In genomic region chrX:154742623-154743022, GRCh38 we compare ENCODE assay signal across 33 cellular contexts. TPM values are rescaled to one million over a fixed set of nuclear protein-coding genes. Genes with fewer than 3 reads are reported as not detected.
"Had no signal": no experiment of that assay in that cellular context is flagged by ENCODE, and none has a peak within 500 bp of the region (broad histone marks: within the 10 kb centered on the region; RNA-seq: fewer than 3 reads in every experiment).

No MANE protein-coding gene starts in this region.

- H3K9me3 ChIP-seq: adrenal gland, gastroesophageal sphincter, pancreas, prostate gland, sigmoid colon, stomach, thyroid gland, upper lobe of left lung, vagina had no signal

- H3K4me2 ChIP-seq: hepatocyte had no signal

- H3K36me3 ChIP-seq: adrenal gland, cardiac muscle cell, gastroesophageal sphincter, pancreas, prostate gland, sigmoid colon, stomach, thyroid gland, upper lobe of left lung, vagina had no signal

- H3K27ac Mint-ChIP-seq: activated CD4-positive, alpha-beta T cell treated with anti-CD3 and anti-CD28 coated beads for 36 hours; activated CD8-positive, alpha-beta T cell treated with anti-CD3 and anti-CD28 coated beads, Interleukin-2, amount 10 ng/mL, durations not matched to agents 7 days and 5 days; activated naive CD4-positive, alpha-beta T cell treated with anti-CD3 and anti-CD28 coated beads for 36 hours; activated naive CD8-positive, alpha-beta T cell treated with anti-CD3 and anti-CD28 coated beads for 36 hours; brain; stimulated activated naive B cell treated with anti-CD40 and anti-IgM and Interleukin-4, amounts not matched to agents 10 μg/mL and 1 μg/mL and 100 μg/mL, for 72 hours had no signal

- H3K4me3 ChIP-seq: adrenal gland, cardiac muscle cell, coronary artery, dorsolateral prefrontal cortex, gastroesophageal sphincter, hepatocyte, pancreas, prostate gland, sigmoid colon, stomach, thyroid gland, upper lobe of left lung, vagina had no signal

- H3K4me3 Mint-ChIP-seq: activated CD4-positive, alpha-beta T cell treated with anti-CD3 and anti-CD28 coated beads for 36 hours; activated CD8-positive, alpha-beta T cell treated with anti-CD3 and anti-CD28 coated beads, Interleukin-2, amount 10 ng/mL, durations not matched to agents 7 days and 5 days; activated naive CD4-positive, alpha-beta T cell treated with anti-CD3 and anti-CD28 coated beads for 36 hours; activated naive CD8-positive, alpha-beta T cell treated with anti-CD3 and anti-CD28 coated beads for 36 hours; brain; stimulated activated naive B cell treated with anti-CD40 and anti-IgM and Interleukin-4, amounts not matched to agents 10 μg/mL and 1 μg/mL and 100 μg/mL, for 72 hours had no signal

- H3K27me3 Mint-ChIP-seq: activated CD4-positive, alpha-beta T cell treated with anti-CD3 and anti-CD28 coated beads for 36 hours; activated naive CD8-positive, alpha-beta T cell treated with anti-CD3 and anti-CD28 coated beads for 36 hours; stimulated activated naive B cell treated with anti-CD40 and anti-IgM and Interleukin-4, amounts not matched to agents 10 μg/mL and 1 μg/mL and 100 μg/mL, for 72 hours had no signal

- H3K4me1 Mint-ChIP-seq: brain had no signal

- H3K36me3 Mint-ChIP-seq: activated naive CD8-positive, alpha-beta T cell treated with anti-CD3 and anti-CD28 coated beads for 36 hours; brain; stimulated activated naive B cell treated with anti-CD40 and anti-IgM and Interleukin-4, amounts not matched to agents 10 μg/mL and 1 μg/mL and 100 μg/mL, for 72 hours had no signal

- ATAC-seq: activated CD4-positive, alpha-beta T cell treated with anti-CD3 and anti-CD28 coated beads for 36 hours; activated CD8-positive, alpha-beta T cell treated with anti-CD3 and anti-CD28 coated beads, Interleukin-2, amount 10 ng/mL, durations not matched to agents 7 days and 5 days; gastroesophageal sphincter; left cardiac atrium; pancreas; stimulated activated naive B cell treated with anti-CD40 and anti-IgM and Interleukin-4, amounts not matched to agents 10 μg/mL and 1 μg/mL and 100 μg/mL, for 72 hours had no signal

- H3K27ac ChIP-seq: adrenal gland, cardiac muscle cell, coronary artery, dorsolateral prefrontal cortex, gastroesophageal sphincter, hepatocyte, pancreas, prostate gland, sigmoid colon, stomach, thyroid gland, upper lobe of left lung, vagina had no signal

- H2AFZ ChIP-seq: hepatocyte had no signal

- FAIRE-seq: keratinocyte had no signal

- H3K4me1 ChIP-seq: pancreas, prostate gland, thyroid gland, vagina had no signal

- DNase-seq: activated CD4-positive, alpha-beta T cell treated with anti-CD3 and anti-CD28 coated beads for 36 hours; activated CD4-positive, CD25-positive, alpha-beta regulatory T cell; activated CD8-positive, alpha-beta T cell treated with anti-CD3 and anti-CD28 coated beads, Interleukin-2, amount 10 ng/mL, durations not matched to agents 7 days and 5 days; activated effector memory CD4-positive, alpha-beta T cell treated with anti-CD3 and anti-CD28 coated beads, Interleukin-2, amount 50 U/mL, for 16 hours; activated naive CD4-positive, alpha-beta T cell treated with anti-CD3 and anti-CD28 coated beads for 36 hours; activated naive CD8-positive, alpha-beta T cell treated with anti-CD3 and anti-CD28 coated beads for 36 hours; adrenal gland; aorta; dorsolateral prefrontal cortex; effector memory CD4-positive, alpha-beta T cell; left cardiac atrium; mammary epithelial cell; nucleus accumbens; pancreas; sigmoid colon; small intestine; stimulated activated CD4-positive, alpha-beta T cell treated with anti-CD3 and anti-CD28 coated beads, Interleukin-1b, Interleukin-23, amount 100 ng/mL, for 48 hours; stimulated activated CD4-positive, alpha-beta T cell treated with anti-CD3 and anti-CD28 coated beads, Interleukin-4, amount 100 ng/mL, for 4 hours; stimulated activated CD8-positive, alpha-beta memory T cell treated with anti-CD3 and anti-CD28 coated beads, Interleukin-4, amount 100 ng/mL, for 48 hours; stimulated activated naive B cell treated with anti-CD40 and anti-IgM and Interleukin-4, amounts not matched to agents 10 μg/mL and 1 μg/mL and 100 μg/mL, for 72 hours; stomach; T-helper 2 cell; thyroid gland; upper lobe of left lung had no signal

- H3K27me3 ChIP-seq: cardiac muscle cell, gastroesophageal sphincter, hepatocyte, sigmoid colon, thyroid gland, upper lobe of left lung, vagina had no signal

- H3K79me2 ChIP-seq: hepatocyte had no signal

RNA-seq across cellular contexts. Expression of gene GAB3, which starts 8.3 kb away (rescaled TPM):
- polyA plus RNA-seq: cardiac muscle cell, neural cell had no signal
